22 cellular contexts compared by ENCODE assay signal in the genomic region with DNA sequence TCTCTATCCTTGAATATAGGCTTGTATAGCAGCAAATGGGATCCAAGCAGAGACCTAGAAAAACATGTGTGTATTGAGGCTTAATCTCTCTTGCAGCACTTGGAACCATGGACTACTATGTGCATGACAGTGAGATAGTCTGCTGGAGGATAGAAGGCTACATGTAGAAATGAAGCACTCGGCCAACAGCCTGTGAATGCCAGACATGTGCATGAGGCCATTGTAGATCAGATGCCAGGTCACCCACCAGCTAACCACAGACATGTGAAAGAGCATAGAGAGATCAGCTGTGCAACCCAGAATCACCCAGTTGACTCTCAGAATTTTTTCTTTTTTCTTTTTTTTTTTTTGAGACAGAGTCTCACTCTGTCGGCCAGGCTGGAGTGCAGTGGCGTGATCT.
DNase-seq lines count a peak whose midpoint lies in the region; ATAC-seq, FAIRE-seq and TF ChIP-seq lines count a peak whose summit lies in the region.
"Had no signal": no experiment of that assay in that cellular context is flagged by ENCODE, and none has a peak within 500 bp of the region (broad histone marks: within the 10 kb centered on the region; RNA-seq: fewer than 3 reads in every experiment).

No MANE protein-coding gene starts in this region.

- peak in 5 of 8 donors; percentile 28 to 59 (median 51) for ATAC-seq in heart right ventricle
- no peak for ATAC-seq in WTC11
- ATAC-seq in GM19351 (IDR thresholded peaks at IDR 0.05; ENCODE audit: unreplicated experiment), result no peak
- ATAC-seq: activated CD4-positive, alpha-beta T cell treated with anti-CD3 and anti-CD28 coated beads for 36 hours; activated naive CD8-positive, alpha-beta T cell treated with anti-CD3 and anti-CD28 coated beads, Interleukin-2, amount 50 U/mL, for 24 hours; K562 had no signal

- FAIRE-seq in small intestine (lab: Jason Lieb, UNC), result no peak
- FAIRE-seq: K562 had no signal

- H3K36me3 Mint-ChIP-seq in WTC11 (peaks cover 20% of the 10 kb centered on the region), immature natural killer cell (peaks cover 4 to 56% (median 17%) of the 10 kb centered on the region in 3 donors)

- no peak for TF ChIP-seq CTCF in heart right ventricle (IDR thresholded peaks at IDR 0.05)
- TF ChIP-seq CTCF in left ventricle myocardium inferior (IDR thresholded peaks at IDR 0.05; ENCODE audit: borderline replicate concordance), result no peak
- no peak for TF ChIP-seq CTCF in WTC11 (IDR thresholded peaks at IDR 0.05)

- H3K27ac Mint-ChIP-seq in WTC11 (peak overlapping the region; percentile 41; the same call in 1 of the 2 replicates), immature natural killer cell (peak overlapping the region in 5 of 6 donors; percentile 17 to 73 (median 50))
- H3K27ac Mint-ChIP-seq: activated naive CD8-positive, alpha-beta T cell treated with anti-CD3 and anti-CD28 coated beads, Interleukin-2, amount 50 U/mL, for 24 hours had no signal

- H3K36me3 ChIP-seq in heart right ventricle (peaks cover 0 to 99% (median 47%) of the 10 kb centered on the region in 9 donors), left ventricle myocardium inferior (peaks cover 75% of the 10 kb centered on the region), small intestine (ENCODE audit: control insufficient read depth in 2 of 2, insufficient read depth in 2 of 2, low read length in 2 of 2) (peaks cover 5 to 12% of the 10 kb centered on the region in 2 donors)

- CTCF ChIA-PET in WTC11 (lab: Charles Lee), result interaction anchor here (1.8 to 3.1 kb wide), 2 partner anchors 137 to 142 kb away, joined by 7 to 22 read pairs; no protein-coding TSS in a partner anchor

- H3K27ac ChIP-seq in heart right ventricle (no peak overlapping the region), left ventricle myocardium inferior (replicated peaks) (no peak overlapping the region), temporal lobe (ENCODE audit: low read depth, low read length) (peak overlapping the region; percentile 56), small intestine (ENCODE audit: low read depth in 1 of 2, low read length in 1 of 2) (no peak overlapping the region)
- H3K27ac ChIP-seq: A549, breast epithelium, sigmoid colon had no signal

- H3K4me1 ChIP-seq in heart right ventricle (peaks cover 0 to 34% (median 4%) of the 10 kb centered on the region in 9 donors), left ventricle myocardium inferior (peaks cover 42% of the 10 kb centered on the region), small intestine (ENCODE audit: control insufficient read depth in 2 of 2, insufficient read depth in 1 of 2, low read depth in 1 of 2, low read length in 1 of 2) (no peaks in the 10 kb centered on the region)
- H3K4me1 ChIP-seq: breast epithelium had no signal

- DNase-seq in heart right ventricle (no peak), left ventricle myocardium inferior (no peak), WTC11 (ENCODE audit: low spot score) (no peak), immature natural killer cell (no peak), small intestine (no peak), AML-193 (lab: John Stamatoyannopoulos, UW) (no peak)
- DNase-seq: activated CD4-positive, alpha-beta T cell treated with anti-CD3 and anti-CD28 coated beads for 36 hours; activated effector memory CD4-positive, alpha-beta T cell treated with Interleukin-2 at 50 U/mL for 16 hours; activated naive CD8-positive, alpha-beta T cell treated with anti-CD3 and anti-CD28 coated beads, Interleukin-2, amount 50 U/mL, for 24 hours; CD8-positive, alpha-beta memory T cell; DMS79; erythroblast; NCI-H2107; NCI-H510A treated with DMSO at 0.1 percent for 48 hours; sigmoid colon; stimulated activated CD4-positive, alpha-beta T cell treated with anti-CD3 and anti-CD28 coated beads, Interleukin-2, amount 100 ng/mL, for 24 hours; SW 1271 had no signal

- no peak overlapping the region for H3K4me3 Mint-ChIP-seq in WTC11
- no peak overlapping the region for H3K4me3 Mint-ChIP-seq in immature natural killer cell
- H3K4me3 Mint-ChIP-seq: activated CD4-positive, alpha-beta T cell treated with anti-CD3 and anti-CD28 coated beads for 36 hours; activated naive CD8-positive, alpha-beta T cell treated with anti-CD3 and anti-CD28 coated beads, Interleukin-2, amount 50 U/mL, for 24 hours; CD8-positive, alpha-beta memory T cell had no signal

- H3K27me3 Mint-ChIP-seq in WTC11 (ENCODE audit: low read depth), result no peaks in the 10 kb centered on the region
- peaks cover 0 to 2% (median 0%) of the 10 kb centered on the region in 3 donors for H3K27me3 Mint-ChIP-seq in immature natural killer cell (ENCODE audit: low read depth in 3 of 3)
- H3K27me3 Mint-ChIP-seq: activated CD4-positive, alpha-beta T cell treated with anti-CD3 and anti-CD28 coated beads for 36 hours; activated naive CD8-positive, alpha-beta T cell treated with anti-CD3 and anti-CD28 coated beads, Interleukin-2, amount 50 U/mL, for 24 hours; CD8-positive, alpha-beta memory T cell had no signal

- H3K4me1 Mint-ChIP-seq in WTC11, result peaks cover 14% of the 10 kb centered on the region
- peaks cover 7 to 28% of the 10 kb centered on the region in 2 donors for H3K4me1 Mint-ChIP-seq in immature natural killer cell
- H3K4me1 Mint-ChIP-seq: activated CD4-positive, alpha-beta T cell treated with anti-CD3 and anti-CD28 coated beads for 36 hours; activated naive CD8-positive, alpha-beta T cell treated with anti-CD3 and anti-CD28 coated beads, Interleukin-2, amount 50 U/mL, for 24 hours had no signal

- H3K9me3 Mint-ChIP-seq in WTC11, result no peaks in the 10 kb centered on the region
- no peaks in the 10 kb centered on the region for H3K9me3 Mint-ChIP-seq in immature natural killer cell
- H3K9me3 Mint-ChIP-seq: activated naive CD8-positive, alpha-beta T cell treated with anti-CD3 and anti-CD28 coated beads, Interleukin-2, amount 50 U/mL, for 24 hours; CD8-positive, alpha-beta memory T cell had no signal

- H3K4me3 ChIP-seq in heart right ventricle (no peak overlapping the region), left ventricle myocardium inferior (no peak overlapping the region), small intestine (ENCODE audit: low read depth in 1 of 2, low read length in 2 of 2) (no peak overlapping the region)
- H3K4me3 ChIP-seq: A549, breast epithelium, K562, sigmoid colon had no signal

- POLR2A ChIA-PET in WTC11 (lab: Charles Lee), result no interaction called here

- WGBS in heart right ventricle, 2 donors, result 67 to 75% methylated on average over 3 of the region's 3 CpGs
- WGBS in small intestine, 3 donors, result 92 to 99% (median 97%) methylated on average over 3 of the region's 3 CpGs

- H3K27me3 ChIP-seq in heart right ventricle (no peaks in the 10 kb centered on the region), left ventricle myocardium inferior (ENCODE audit: low read depth) (no peaks in the 10 kb centered on the region), small intestine (ENCODE audit: control insufficient read depth in 2 of 2, insufficient read depth in 2 of 2, low read length in 2 of 2) (no peaks in the 10 kb centered on the region)
- H3K27me3 ChIP-seq: breast epithelium, sigmoid colon had no signal

- H3K9me3 ChIP-seq in heart right ventricle, result no peaks in the 10 kb centered on the region
- no peaks in the 10 kb centered on the region for H3K9me3 ChIP-seq in left ventricle myocardium inferior (replicated peaks)
- H3K9me3 ChIP-seq in small intestine (ENCODE audit: control insufficient read depth, low read depth), result no peaks in the 10 kb centered on the region
- H3K9me3 ChIP-seq: A549, breast epithelium, sigmoid colon had no signal

- intact Hi-C loops in heart right ventricle (cut with DNase I) (loop anchor here in 1 of 10 donors (10.0 kb wide), 1 partner anchor 143 kb away; a partner anchor contains a TSS), left ventricle myocardium inferior (cut with micrococcal nuclease) (no loop called here)

TF ChIP-seq in WTC11, 78 proteins besides CTCF, POLR2A, EP300 and RAD21 (continues in another document):
- TF ChIP-seq, protein P1, sequence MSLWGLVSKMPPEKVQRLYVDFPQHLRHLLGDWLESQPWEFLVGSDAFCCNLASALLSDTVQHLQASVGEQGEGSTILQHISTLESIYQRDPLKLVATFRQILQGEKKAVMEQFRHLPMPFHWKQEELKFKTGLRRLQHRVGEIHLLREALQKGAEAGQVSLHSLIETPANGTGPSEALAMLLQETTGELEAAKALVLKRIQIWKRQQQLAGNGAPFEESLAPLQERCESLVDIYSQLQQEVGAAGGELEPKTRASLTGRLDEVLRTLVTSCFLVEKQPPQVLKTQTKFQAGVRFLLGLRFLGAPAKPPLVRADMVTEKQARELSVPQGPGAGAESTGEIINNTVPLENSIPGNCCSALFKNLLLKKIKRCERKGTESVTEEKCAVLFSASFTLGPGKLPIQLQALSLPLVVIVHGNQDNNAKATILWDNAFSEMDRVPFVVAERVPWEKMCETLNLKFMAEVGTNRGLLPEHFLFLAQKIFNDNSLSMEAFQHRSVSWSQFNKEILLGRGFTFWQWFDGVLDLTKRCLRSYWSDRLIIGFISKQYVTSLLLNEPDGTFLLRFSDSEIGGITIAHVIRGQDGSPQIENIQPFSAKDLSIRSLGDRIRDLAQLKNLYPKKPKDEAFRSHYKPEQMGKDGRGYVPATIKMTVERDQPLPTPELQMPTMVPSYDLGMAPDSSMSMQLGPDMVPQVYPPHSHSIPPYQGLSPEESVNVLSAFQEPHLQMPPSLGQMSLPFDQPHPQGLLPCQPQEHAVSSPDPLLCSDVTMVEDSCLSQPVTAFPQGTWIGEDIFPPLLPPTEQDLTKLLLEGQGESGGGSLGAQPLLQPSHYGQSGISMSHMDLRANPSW (CRISPR knock-in tag; conservative IDR thresholded peaks at IDR 0.05; ENCODE audit: low read depth), result no peak
- no peak for TF ChIP-seq GABPB1 (CRISPR knock-in tag; IDR thresholded peaks at IDR 0.05)
- TF ChIP-seq, protein P2, sequence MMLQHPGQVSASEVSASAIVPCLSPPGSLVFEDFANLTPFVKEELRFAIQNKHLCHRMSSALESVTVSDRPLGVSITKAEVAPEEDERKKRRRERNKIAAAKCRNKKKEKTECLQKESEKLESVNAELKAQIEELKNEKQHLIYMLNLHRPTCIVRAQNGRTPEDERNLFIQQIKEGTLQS (CRISPR knock-in tag; conservative IDR thresholded peaks at IDR 0.05), result no peak
- TF ChIP-seq NFYB (CRISPR knock-in tag; conservative IDR thresholded peaks at IDR 0.05; ENCODE audit: low read depth), result no peak

Comparison
In these comparisons a context has a peak if more than half of its experiments do, and no peak if none do; other contexts are left out.
1. ATAC-seq: peak in heart right ventricle (5 of 8); none in WTC11 (single experiment) and GM19351 (single experiment).